10 cellular contexts compared by ENCODE assay signal in genomic region chr16:4081577-4082021, GRCh38. TPM values are rescaled to one million over a fixed set of nuclear protein-coding genes. Genes with fewer than 3 reads are reported as not detected.
DNase-seq lines count a peak whose midpoint lies in the region; ATAC-seq and TF ChIP-seq lines count a peak whose summit lies in the region.
"Had no signal": no experiment of that assay in that cellular context is flagged by ENCODE, and none has a peak within 500 bp of the region (broad histone marks: within the 10 kb centered on the region; RNA-seq: fewer than 3 reads in every experiment).

No MANE protein-coding gene starts in this region.

- no peak overlapping the region for H3K27ac Mint-ChIP-seq in activated T-cell treated with anti-CD3 and anti-CD28 coated beads, Interleukin-2, amount 50 U/mL, for 72 hours
- no peak overlapping the region for H3K27ac Mint-ChIP-seq in stimulated activated effector memory CD8-positive, alpha-beta T cell treated with anti-CD3 and anti-CD28 coated beads, Interleukin-12 subunit alpha, Interleukin-12 subunit beta, amount 100 ng/mL, for 72 hours

- H3K9me3 Mint-ChIP-seq in activated T-cell treated with anti-CD3 and anti-CD28 coated beads, Interleukin-2, amount 50 U/mL, for 72 hours = no peaks in the 10 kb centered on the region
- no peaks in the 10 kb centered on the region for H3K9me3 Mint-ChIP-seq in stimulated activated effector memory CD8-positive, alpha-beta T cell treated with anti-CD3 and anti-CD28 coated beads, Interleukin-12 subunit alpha, Interleukin-12 subunit beta, amount 100 ng/mL, for 72 hours

- peak; percentile 52 to 74 for ATAC-seq in activated T-cell treated with anti-CD3 and anti-CD28 coated beads, Interleukin-2, amount 50 U/mL, for 72 hours (replicated peaks in 1 of 2)
- ATAC-seq in stimulated activated effector memory CD8-positive, alpha-beta T cell treated with anti-CD3 and anti-CD28 coated beads, Interleukin-12 subunit alpha, Interleukin-12 subunit beta, amount 100 ng/mL, for 72 hours = peak; percentile 65
- ATAC-seq in psoas muscle (no peak), heart left ventricle (no peak), HG03378 (IDR thresholded peaks at IDR 0.05; ENCODE audit: unreplicated experiment) (no peak)

- 51 to 72% (median 52%) methylated on average over 13 of the region's 13 CpGs for WGBS in psoas muscle, 3 donors
- WGBS in heart left ventricle, 4 donors = 71 to 85% (median 79%) methylated on average over 13 of the region's 13 CpGs

- H3K36me3 Mint-ChIP-seq in activated T-cell treated with anti-CD3 and anti-CD28 coated beads, Interleukin-2, amount 50 U/mL, for 72 hours (ENCODE audit: insufficient read depth in 2 of 2) = peaks cover 3 to 5% of the 10 kb centered on the region in 2 donors
- H3K36me3 Mint-ChIP-seq in stimulated activated effector memory CD8-positive, alpha-beta T cell treated with anti-CD3 and anti-CD28 coated beads, Interleukin-12 subunit alpha, Interleukin-12 subunit beta, amount 100 ng/mL, for 72 hours = no peaks in the 10 kb centered on the region

- H3K27ac ChIP-seq in psoas muscle (no peak overlapping the region), heart left ventricle (no peak overlapping the region)

- no peaks in the 10 kb centered on the region for H3K27me3 ChIP-seq in psoas muscle (ENCODE audit: insufficient read depth in 3 of 3, low read length in 2 of 3)
- H3K27me3 ChIP-seq in heart left ventricle = no peaks in the 10 kb centered on the region

- H3K4me1 ChIP-seq in psoas muscle = peaks cover 29% of the 10 kb centered on the region
- peaks cover 0 to 16% (median 1%) of the 10 kb centered on the region in 12 donors for H3K4me1 ChIP-seq in heart left ventricle

- intact Hi-C loops in head of caudate nucleus (cut with DNase I) = no loop called here
- intact Hi-C loops in psoas muscle (cut with DNase I) = no loop called here
- intact Hi-C loops in heart left ventricle (cut with DNase I) = no loop called here

- no peak overlapping the region for H3K4me3 ChIP-seq in psoas muscle
- no peak overlapping the region for H3K4me3 ChIP-seq in heart left ventricle

- TF ChIP-seq CTCF in psoas muscle (IDR thresholded peaks at IDR 0.05) = no peak
- no peak for TF ChIP-seq CTCF in heart left ventricle (IDR thresholded peaks at IDR 0.05)

- no peaks in the 10 kb centered on the region for H3K9me3 ChIP-seq in psoas muscle
- no peaks in the 10 kb centered on the region for H3K9me3 ChIP-seq in heart left ventricle

- peaks cover 52% of the 10 kb centered on the region for H3K4me1 Mint-ChIP-seq in activated T-cell treated with anti-CD3 and anti-CD28 coated beads, Interleukin-2, amount 50 U/mL, for 72 hours (ENCODE audit: low read depth)
- peaks cover 29% of the 10 kb centered on the region for H3K4me1 Mint-ChIP-seq in stimulated activated effector memory CD8-positive, alpha-beta T cell treated with anti-CD3 and anti-CD28 coated beads, Interleukin-12 subunit alpha, Interleukin-12 subunit beta, amount 100 ng/mL, for 72 hours

- peak overlapping the region; percentile 61 to 76 for H3K4me3 Mint-ChIP-seq in activated T-cell treated with anti-CD3 and anti-CD28 coated beads, Interleukin-2, amount 50 U/mL, for 72 hours
- peak overlapping the region; percentile 52 for H3K4me3 Mint-ChIP-seq in stimulated activated effector memory CD8-positive, alpha-beta T cell treated with anti-CD3 and anti-CD28 coated beads, Interleukin-12 subunit alpha, Interleukin-12 subunit beta, amount 100 ng/mL, for 72 hours

- no peak for TF ChIP-seq POLR2A in heart left ventricle (IDR thresholded peaks at IDR 0.05)

- H3K36me3 ChIP-seq in psoas muscle (ENCODE audit: insufficient read depth in 1 of 2, low read depth in 1 of 2) = no peaks in the 10 kb centered on the region
- H3K36me3 ChIP-seq in heart left ventricle = peaks cover 0 to 4% (median 0%) of the 10 kb centered on the region in 9 donors

- DNase-seq in NCI-H2171 treated with DMSO at 0.1 percent for 48 hours (lab: John Stamatoyannopoulos, UW) (peak; percentile 70), head of caudate nucleus (peak in 32 of 42 donors; percentile 26 to 74 (median 46)), psoas muscle (no peak), NCI-H1105 treated with DMSO at 0.1 percent for 48 hours (lab: John Stamatoyannopoulos, UW) (no peak), heart left ventricle (no peak)
- peak; percentile 37 to 67 for DNase-seq in activated T-cell treated with anti-CD3 and anti-CD28 coated beads, Interleukin-2, amount 50 U/mL, for 72 hours
- no peak for DNase-seq in stimulated activated effector memory CD8-positive, alpha-beta T cell treated with anti-CD3 and anti-CD28 coated beads, Interleukin-12 subunit alpha, Interleukin-12 subunit beta, amount 100 ng/mL, for 72 hours (ENCODE audit: low spot score in 2 of 2)
- DNase-seq: NCI-H1092, occipital lobe had no signal

- H3K27me3 Mint-ChIP-seq in activated T-cell treated with anti-CD3 and anti-CD28 coated beads, Interleukin-2, amount 50 U/mL, for 72 hours (ENCODE audit: low read depth) = no peaks in the 10 kb centered on the region

RNA-seq across cellular contexts. Expression of gene ADCY9, which starts 34.6 kb away (rescaled TPM):
- 10 to 100 TPM; 18.6 to 18.7 TPM for total RNA-seq in activated T-cell treated with anti-CD3 and anti-CD28 coated beads, Interleukin-2, amount 50 U/mL, for 72 hours
- total RNA-seq in psoas muscle = 10 to 100 TPM; 43.6 to 77.8 (median 51.9) TPM
- polyA plus RNA-seq in psoas muscle = 100 to 1,000 TPM in 1 of 3 donors, 10 to 100 TPM in 1, 1 to 10 TPM in 1; 9.0 to 134 (median 32.8) TPM
- 10 to 100 TPM; 39.5 to 85.8 (median 45.3) TPM for total RNA-seq in heart left ventricle
- 10 to 100 TPM; 11.8 to 42.9 TPM for polyA plus RNA-seq in heart left ventricle

Comparison
In these comparisons a context has a peak if more than half of its experiments do, and no peak if none do; other contexts are left out.
1. DNase-seq: peak in NCI-H2171 treated with DMSO at 0.1 percent for 48 hours (single experiment), activated T-cell treated with anti-CD3 and anti-CD28 coated beads, Interleukin-2, amount 50 U/mL, for 72 hours (2 of 2) and head of caudate nucleus (32 of 42); none in stimulated activated effector memory CD8-positive, alpha-beta T cell treated with anti-CD3 and anti-CD28 coated beads, Interleukin-12 subunit alpha, Interleukin-12 subunit beta, amount 100 ng/mL, for 72 hours (0 of 2), psoas muscle (0 of 2), NCI-H1105 treated with DMSO at 0.1 percent for 48 hours (single experiment) and heart left ventricle (0 of 5).
2. ATAC-seq: peak in activated T-cell treated with anti-CD3 and anti-CD28 coated beads, Interleukin-2, amount 50 U/mL, for 72 hours (2 of 2) and stimulated activated effector memory CD8-positive, alpha-beta T cell treated with anti-CD3 and anti-CD28 coated beads, Interleukin-12 subunit alpha, Interleukin-12 subunit beta, amount 100 ng/mL, for 72 hours (single experiment); none in psoas muscle (0 of 4), heart left ventricle (0 of 4) and HG03378 (single experiment).